ENCODE assay signal across 15 cellular contexts in genomic region chr7:231030-231857, GRCh38. TPM values are rescaled to one million over a fixed set of nuclear protein-coding genes. Genes with fewer than 3 reads are reported as not detected.
DNase-seq lines count a peak whose midpoint lies in the region; ATAC-seq and TF ChIP-seq lines count a peak whose summit lies in the region.
"Had no signal": no experiment of that assay in that cellular context is flagged by ENCODE, and none has a peak within 500 bp of the region (broad histone marks: within the 10 kb centered on the region; RNA-seq: fewer than 3 reads in every experiment).

No MANE protein-coding gene starts in this region.

- no peak overlapping the region for H3K14ac ChIP-seq in mesenchymal stem cell (ENCODE audit: low read length in 2 of 2)

- peak overlapping the region; percentile 86 for H2BK15ac ChIP-seq in mesenchymal stem cell (ENCODE audit: low read depth, poor library complexity, severe bottlenecking)

- H4K91ac ChIP-seq in mesenchymal stem cell (ENCODE audit: low read length): peak overlapping the region; percentile 80

- no peak overlapping the region for H2BK5ac ChIP-seq in mesenchymal stem cell (ENCODE audit: low read depth, low read length, poor library complexity, severe bottlenecking)

- ATAC-seq in heart left ventricle: no peak
- ATAC-seq in naive thymus-derived CD4-positive, alpha-beta T cell: no peak
- ATAC-seq in stimulated activated naive B cell treated with anti-CD40 and anti-IgM and Interleukin-4, amounts not matched to agents 10 μg/mL and 1 μg/mL and 100 μg/mL, for 72 hours (replicated peaks): no peak

- H3K4me3 ChIP-seq in cardiac muscle cell: no peak overlapping the region
- H3K4me3 ChIP-seq in heart left ventricle: no peak overlapping the region
- H3K4me3 ChIP-seq in cardiac fibroblast (replicated peaks in 1 of 2; ENCODE audit: low read depth in 2 of 2, low read length in 2 of 2): no peak overlapping the region
- no peak overlapping the region for H3K4me3 ChIP-seq in mesenchymal stem cell (ENCODE audit: insufficient read depth in 1 of 2, low read depth in 1 of 2, low read length in 2 of 2)
- H3K4me3 ChIP-seq in tibial nerve: no peak overlapping the region
- no peak overlapping the region for H3K4me3 ChIP-seq in naive thymus-derived CD4-positive, alpha-beta T cell (ENCODE audit: low read length)
- H3K4me3 ChIP-seq: upper lobe of left lung had no signal

- H3K4me1 ChIP-seq in cardiac muscle cell (ENCODE audit: low read depth) (no peaks in the 10 kb centered on the region), heart left ventricle (peaks cover 0 to 79% (median 40%) of the 10 kb centered on the region in 12 donors), mesenchymal stem cell (ENCODE audit: control insufficient read depth, insufficient read depth, low read depth, low read length) (peaks cover 68% of the 10 kb centered on the region), tibial nerve (peaks cover 0 to 89% (median 71%) of the 10 kb centered on the region in 4 donors)
- no peaks in the 10 kb centered on the region for H3K4me1 ChIP-seq in naive thymus-derived CD4-positive, alpha-beta T cell (ENCODE audit: control insufficient read depth in 2 of 2, insufficient read depth in 2 of 2, low read length in 2 of 2)

- H3K9me3 ChIP-seq in cardiac muscle cell (ENCODE audit: low read depth) (no peaks in the 10 kb centered on the region), heart left ventricle (no peaks in the 10 kb centered on the region), mesenchymal stem cell (ENCODE audit: control insufficient read depth, low read length) (no peaks in the 10 kb centered on the region), tibial nerve (no peaks in the 10 kb centered on the region)
- H3K9me3 ChIP-seq in naive thymus-derived CD4-positive, alpha-beta T cell (ENCODE audit: control insufficient read depth in 2 of 3, low read length in 3 of 3): no peaks in the 10 kb centered on the region
- H3K9me3 ChIP-seq: upper lobe of left lung had no signal

- H3K27ac Mint-ChIP-seq in naive thymus-derived CD4-positive, alpha-beta T cell: peak overlapping the region in 1 of 9 donors; percentile 28
- no peak overlapping the region for H3K27ac Mint-ChIP-seq in stimulated activated naive B cell treated with anti-CD40 and anti-IgM and Interleukin-4, amounts not matched to agents 10 μg/mL and 1 μg/mL and 100 μg/mL, for 72 hours

- H3K4me1 Mint-ChIP-seq in naive thymus-derived CD4-positive, alpha-beta T cell: no peaks in the 10 kb centered on the region
- peaks cover 0 to 2% of the 10 kb centered on the region in 2 donors for H3K4me1 Mint-ChIP-seq in stimulated activated naive B cell treated with anti-CD40 and anti-IgM and Interleukin-4, amounts not matched to agents 10 μg/mL and 1 μg/mL and 100 μg/mL, for 72 hours

- H3K4me2 ChIP-seq in mesenchymal stem cell (ENCODE audit: low read length, poor library complexity, severe bottlenecking): no peak overlapping the region

- H2BK120ac ChIP-seq in mesenchymal stem cell (ENCODE audit: low read depth, low read length): peak overlapping the region; percentile 1

- H3K79me1 ChIP-seq in mesenchymal stem cell (replicated peaks; ENCODE audit: low read length, poor library complexity, severe bottlenecking): peaks cover 18% of the 10 kb centered on the region

- H3K4me3 Mint-ChIP-seq in naive thymus-derived CD4-positive, alpha-beta T cell: no peak overlapping the region
- H3K4me3 Mint-ChIP-seq in stimulated activated naive B cell treated with anti-CD40 and anti-IgM and Interleukin-4, amounts not matched to agents 10 μg/mL and 1 μg/mL and 100 μg/mL, for 72 hours: no peak overlapping the region

- H3K27me3 ChIP-seq in cardiac muscle cell: no peaks in the 10 kb centered on the region
- H3K27me3 ChIP-seq in heart left ventricle: no peaks in the 10 kb centered on the region
- H3K27me3 ChIP-seq in mesenchymal stem cell (ENCODE audit: control insufficient read depth in 1 of 2, insufficient read depth in 1 of 2, low read length in 2 of 2): no peaks in the 10 kb centered on the region
- no peaks in the 10 kb centered on the region for H3K27me3 ChIP-seq in tibial nerve
- no peaks in the 10 kb centered on the region for H3K27me3 ChIP-seq in naive thymus-derived CD4-positive, alpha-beta T cell (ENCODE audit: control insufficient read depth in 2 of 2, insufficient read depth in 2 of 2, low read length in 2 of 2)
- H3K27me3 ChIP-seq: upper lobe of left lung had no signal

- no peak overlapping the region for H2AK5ac ChIP-seq in mesenchymal stem cell (ENCODE audit: low read length, severe bottlenecking)

- H3K27me3 Mint-ChIP-seq in naive thymus-derived CD4-positive, alpha-beta T cell: peaks cover 0 to 15% (median 0%) of the 10 kb centered on the region in 5 donors
- peaks cover 5 to 8% of the 10 kb centered on the region in 2 donors for H3K27me3 Mint-ChIP-seq in stimulated activated naive B cell treated with anti-CD40 and anti-IgM and Interleukin-4, amounts not matched to agents 10 μg/mL and 1 μg/mL and 100 μg/mL, for 72 hours

- TF ChIP-seq EP300 in tibial nerve (IDR thresholded peaks at IDR 0.05): no peak

- WGBS in heart left ventricle, 4 donors: 64 to 82% (median 75%) methylated on average over 35 to 38 of the region's 38 CpGs
- 92% methylated on average over 38 of the region's 38 CpGs for WGBS in mesenchymal stem cell
- WGBS in tibial nerve, 2 donors: 64 to 66% methylated on average over 37 to 38 of the region's 38 CpGs

- H3K9ac ChIP-seq in mesenchymal stem cell (ENCODE audit: low read length): no peak overlapping the region

- H3K23ac ChIP-seq in mesenchymal stem cell (ENCODE audit: low read length in 2 of 2): no peak overlapping the region

- H4K8ac ChIP-seq in mesenchymal stem cell (ENCODE audit: low read length): no peak overlapping the region

- intact Hi-C loops in heart left ventricle (cut with DNase I): no loop called here
- intact Hi-C loops in naive thymus-derived CD4-positive, alpha-beta T cell (cut with micrococcal nuclease): no loop called here

- TF ChIP-seq POLR2A in heart left ventricle (IDR thresholded peaks at IDR 0.05): no peak
- no peak for TF ChIP-seq POLR2A in tibial nerve (IDR thresholded peaks at IDR 0.05)

- H2BK12ac ChIP-seq in mesenchymal stem cell (ENCODE audit: low read length in 2 of 2): peak overlapping the region in 1 of 2 experiments; percentile 8

- POLR2A ChIA-PET in naive thymus-derived CD4-positive, alpha-beta T cell (lab: Charles Lee): no interaction called here

- H3K9me3 Mint-ChIP-seq in naive thymus-derived CD4-positive, alpha-beta T cell: no peaks in the 10 kb centered on the region
- H3K9me3 Mint-ChIP-seq in stimulated activated naive B cell treated with anti-CD40 and anti-IgM and Interleukin-4, amounts not matched to agents 10 μg/mL and 1 μg/mL and 100 μg/mL, for 72 hours: peaks cover 0 to 2% of the 10 kb centered on the region in 2 donors

- H2AFZ ChIP-seq in mesenchymal stem cell (ENCODE audit: low read depth, low read length): no peak overlapping the region

- no peaks in the 10 kb centered on the region for H3K36me3 Mint-ChIP-seq in naive thymus-derived CD4-positive, alpha-beta T cell
- H3K36me3 Mint-ChIP-seq in stimulated activated naive B cell treated with anti-CD40 and anti-IgM and Interleukin-4, amounts not matched to agents 10 μg/mL and 1 μg/mL and 100 μg/mL, for 72 hours: peaks cover 0 to 3% of the 10 kb centered on the region in 2 donors

- H3K4ac ChIP-seq in mesenchymal stem cell (ENCODE audit: low read depth in 1 of 2, low read length in 2 of 2): peak overlapping the region in 1 of 2 experiments; percentile 66

- peak; percentile 36 for TF ChIP-seq CTCF in cardiac muscle cell (IDR thresholded peaks at IDR 0.05; ENCODE audit: low read depth, low read length)
- peak in 6 of 12 donors; percentile 10 to 44 (median 20) for TF ChIP-seq CTCF in heart left ventricle (IDR thresholded peaks at IDR 0.05)
- TF ChIP-seq CTCF in cardiac fibroblast (IDR thresholded peaks at IDR 0.05; ENCODE audit: low read depth, low read length): peak; percentile 30
- peak in 2 of 5 experiments; percentile 34 to 37 for TF ChIP-seq CTCF in tibial nerve (IDR thresholded peaks at IDR 0.05)

- H3K36me3 ChIP-seq in cardiac muscle cell (no peaks in the 10 kb centered on the region), heart left ventricle (peaks cover 0 to 8% (median 0%) of the 10 kb centered on the region in 9 donors), mesenchymal stem cell (ENCODE audit: control insufficient read depth in 1 of 2, insufficient read depth in 2 of 2, low read depth in 1 of 2, low read length in 2 of 2) (peaks cover 22 to 36% of the 10 kb centered on the region in 2 experiments), tibial nerve (peaks cover 0 to 2% (median 0%) of the 10 kb centered on the region in 3 donors)
- H3K36me3 ChIP-seq in naive thymus-derived CD4-positive, alpha-beta T cell (ENCODE audit: control insufficient read depth in 2 of 3, insufficient read depth in 3 of 3, low read length in 3 of 3): no peaks in the 10 kb centered on the region

- H3K18ac ChIP-seq in mesenchymal stem cell (ENCODE audit: low read depth in 1 of 2, low read length in 2 of 2): no peak overlapping the region

- CTCF ChIA-PET in naive thymus-derived CD4-positive, alpha-beta T cell (lab: Charles Lee): no interaction called here

- no peak for DNase-seq in cardiac muscle cell (ENCODE audit: low read depth in 1 of 2, low spot score in 1 of 2)
- DNase-seq in heart left ventricle: no peak
- no peak for DNase-seq in cardiac fibroblast (ENCODE audit: low read depth in 2 of 2)
- DNase-seq in mesenchymal stem cell: no peak
- no peak for DNase-seq in tibial nerve (ENCODE audit: low spot score in 2 of 2)
- DNase-seq in naive thymus-derived CD4-positive, alpha-beta T cell: no peak
- no peak for DNase-seq in stimulated activated naive B cell treated with anti-CD40 and anti-IgM and Interleukin-4, amounts not matched to agents 10 μg/mL and 1 μg/mL and 100 μg/mL, for 72 hours
- no peak for DNase-seq in activated CD4-positive, alpha-beta T cell treated with anti-CD3 and anti-CD28 coated beads, Interleukin-2, amount 50 U/mL, for 1 hour
- DNase-seq: activated CD4-positive, alpha-beta T cell treated with anti-CD3 and anti-CD28 coated beads for 1 hour; midbrain; NCI-H2029; RPMI8226; stimulated activated CD4-positive, alpha-beta T cell treated with anti-CD3 and anti-CD28 coated beads, Interleukin-2, amount 100 ng/mL, for 48 hours had no signal

- H3K27ac ChIP-seq in cardiac muscle cell (no peak overlapping the region), heart left ventricle (peak overlapping the region in 3 of 12 donors; percentile 84 to 87 (median 87)), mesenchymal stem cell (ENCODE audit: low read length, poor library complexity, severe bottlenecking) (no peak overlapping the region), tibial nerve (peak overlapping the region in 3 of 4 donors; percentile 50 to 90 (median 88))
- H3K27ac ChIP-seq in naive thymus-derived CD4-positive, alpha-beta T cell (ENCODE audit: low read depth, low read length): no peak overlapping the region

RNA-seq across cellular contexts. Expression of gene FAM20C, which starts 38.9 kb away (rescaled TPM):
- total RNA-seq in cardiac muscle cell: 15.0 and 15.7 TPM in 2 replicates
- 3.6 and 4.9 TPM in 2 replicates for polyA plus RNA-seq in cardiac muscle cell
- total RNA-seq in heart left ventricle: 10 to 100 TPM; 16.7 to 52.0 (median 21.0) TPM
- polyA plus RNA-seq in heart left ventricle: 10 to 100 TPM; 11.1 to 21.0 TPM
- polyA plus RNA-seq in mesenchymal stem cell (2013, experiment 1 of 2): 56.3 TPM
- polyA plus RNA-seq in mesenchymal stem cell (2013, experiment 2 of 2): 57.5 TPM
- total RNA-seq in tibial nerve: 100 to 1,000 TPM in 1 of 4 donors, 10 to 100 TPM in 3; 43.0 to 112 (median 44.0) TPM
- 10 to 100 TPM in 1 of 5 experiments, 1 to 10 TPM in 3, under 1 TPM in 1; 0.22 to 27.0 (median 4.6) TPM for total RNA-seq in naive thymus-derived CD4-positive, alpha-beta T cell
- polyA plus RNA-seq in naive thymus-derived CD4-positive, alpha-beta T cell: not detected

RNA-seq across cellular contexts. Expression of gene FOXL3, which starts 58.7 kb away (rescaled TPM):
- total RNA-seq in cardiac muscle cell (not detected in 2 replicates), heart left ventricle (not detected), tibial nerve (not detected)
- polyA plus RNA-seq in cardiac muscle cell (not detected in 2 replicates), heart left ventricle (not detected)
- polyA plus RNA-seq in mesenchymal stem cell (2013, experiment 1 of 2): not detected
- polyA plus RNA-seq in mesenchymal stem cell (2013, experiment 2 of 2): not detected
- total RNA-seq in naive thymus-derived CD4-positive, alpha-beta T cell: not detected
- not detected for polyA plus RNA-seq in naive thymus-derived CD4-positive, alpha-beta T cell
- total RNA-seq: upper lobe of left lung had no signal
- polyA plus RNA-seq: adipose tissue had no signal

Comparison
In these comparisons a context has a peak if more than half of its experiments do, and no peak if none do; other contexts are left out.
1. H3K27ac ChIP-seq: peak in tibial nerve (3 of 4); none in cardiac muscle cell (single experiment), mesenchymal stem cell (single experiment) and naive thymus-derived CD4-positive, alpha-beta T cell (single experiment).